1 cellular context compared by ENCODE assay signal in genomic region chr18:44743626-44744025, GRCh38.
TF ChIP-seq lines count a peak whose summit lies in the region.

No MANE protein-coding gene starts in this region.

TF ChIP-seq in GM12878, 131 proteins besides CTCF, POLR2A, EP300 and RAD21 (continued from another document):
- no peak for TF ChIP-seq RELB (IDR thresholded peaks at IDR 0.05; ENCODE audit: low read depth)
- no peak for TF ChIP-seq HCFC1 (IDR thresholded peaks at IDR 0.05; ENCODE audit: low read length)
- no peak for TF ChIP-seq MAX (IDR thresholded peaks at IDR 0.05; ENCODE audit: low read depth, low read length)
- TF ChIP-seq ZNF24 (IDR thresholded peaks at IDR 0.05) = no peak
- TF ChIP-seq FOXK2 (IDR thresholded peaks at IDR 0.05) = no peak
- TF ChIP-seq HDGF (IDR thresholded peaks at IDR 0.05) = no peak
- no peak for TF ChIP-seq BCL11A (IDR thresholded peaks at IDR 0.05; ENCODE audit: low read depth, low read length)
- no peak for TF ChIP-seq E2F8 (IDR thresholded peaks at IDR 0.05; ENCODE audit: low read depth, partially characterized antibody)
- no peak for TF ChIP-seq RBBP5 (conservative IDR thresholded peaks at IDR 0.05)
- no peak for TF ChIP-seq JUND (IDR thresholded peaks at IDR 0.05; ENCODE audit: low read depth, low read length)
- TF ChIP-seq BCL3 (IDR thresholded peaks at IDR 0.05; ENCODE audit: borderline replicate concordance, insufficient read depth, low read depth, low read length, poor library complexity, severe bottlenecking) = no peak
- no peak for TF ChIP-seq MLLT1 (IDR thresholded peaks at IDR 0.05)
- no peak for TF ChIP-seq YBX1 (IDR thresholded peaks at IDR 0.05)
- TF ChIP-seq IKZF1 (conservative IDR thresholded peaks at IDR 0.05) = no peak
- TF ChIP-seq MXI1 (IDR thresholded peaks at IDR 0.05; ENCODE audit: low read depth, low read length) = no peak
- TF ChIP-seq USF1 (IDR thresholded peaks at IDR 0.05; ENCODE audit: borderline replicate concordance, extremely low read length, insufficient read depth, low read depth, low read length) = no peak
- no peak for TF ChIP-seq CHD1 (IDR thresholded peaks at IDR 0.05; ENCODE audit: low read depth, low read length)
- no peak for TF ChIP-seq TAF1 (IDR thresholded peaks at IDR 0.05; ENCODE audit: borderline replicate concordance, low read depth, low read length)
- no peak for TF ChIP-seq E2F4 (IDR thresholded peaks at IDR 0.05; ENCODE audit: low read depth, low read length)
